Comparison of ENCODE assay signal across 8 cellular contexts in genomic region chr17:59641799-59642484, GRCh38. TPM values are rescaled to one million over a fixed set of nuclear protein-coding genes. Genes with fewer than 3 reads are reported as not detected.
DNase-seq lines count a peak whose midpoint lies in the region; ATAC-seq and TF ChIP-seq lines count a peak whose summit lies in the region.

No MANE protein-coding gene starts in this region.

- H3K36me3 ChIP-seq in A673 (ENCODE audit: insufficient read depth, low read length, poor library complexity, severe bottlenecking) = peaks cover 26% of the 10 kb centered on the region
- peaks cover 9% of the 10 kb centered on the region for H3K36me3 ChIP-seq in brain microvascular endothelial cell (replicated peaks)

- POLR2A ChIA-PET in A673 (lab: Charles Lee; ENCODE audit: low non-redundant PET) = no interaction called here

- in situ Hi-C loops in brain microvascular endothelial cell (cut with HindIII; ENCODE audit: low pct_ligation_motif_present, low sequenced_read_pairs) = no loop called here

- peak overlapping the region; percentile 16 for H3K27ac ChIP-seq in A673 (ENCODE audit: low read depth, low read length, poor library complexity, severe bottlenecking)
- H3K27ac ChIP-seq in brain microvascular endothelial cell = no peak overlapping the region

- H3K4me1 ChIP-seq in A673 (ENCODE audit: insufficient read depth, low read length, poor library complexity, severe bottlenecking) = peaks cover 14% of the 10 kb centered on the region

- H3K27me3 ChIP-seq in A673 (replicated peaks; ENCODE audit: insufficient read depth, low read depth, low read length, poor library complexity) = no peaks in the 10 kb centered on the region
- H3K27me3 ChIP-seq in brain microvascular endothelial cell (replicated peaks) = no peaks in the 10 kb centered on the region

- H3K27ac Mint-ChIP-seq in T-helper 2 cell treated with Interferon-gamma antibody and Interleukin-4, amounts not matched to agents 5 μg/mL and 100 μg/mL, for 36 hours = peak overlapping the region; percentile 69
- peak overlapping the region; percentile 27 for H3K27ac Mint-ChIP-seq in progenitor cell of endocrine pancreas

- peak overlapping the region; percentile 76 for H3K4me3 Mint-ChIP-seq in T-helper 2 cell treated with Interferon-gamma antibody and Interleukin-4, amounts not matched to agents 5 μg/mL and 100 μg/mL, for 36 hours
- no peak overlapping the region for H3K4me3 Mint-ChIP-seq in progenitor cell of endocrine pancreas (ENCODE audit: low read depth)

- no TSS peak for BruUV-seq in A673 (replicated peaks; lab: Mats Ljungman, UMichigan)

- DNase-seq in A673 (ENCODE audit: low spot score) (no peak), GM19238 (ENCODE audit: insufficient read length, low spot score) (peak; percentile 26), progenitor cell of endocrine pancreas (ENCODE audit: low spot score, unreplicated experiment) (no peak), brain microvascular endothelial cell (no peak), NCI-H2107 treated with DMSO at 0.1 percent for 48 hours (lab: John Stamatoyannopoulos, UW; ENCODE audit: unreplicated experiment) (no peak), NCI-H2171 treated with DMSO at 0.1 percent for 48 hours (lab: John Stamatoyannopoulos, UW) (no peak)
- DNase-seq in T-helper 2 cell treated with Interferon-gamma antibody and Interleukin-4, amounts not matched to agents 5 μg/mL and 100 μg/mL, for 36 hours (ENCODE audit: low spot score) = no peak

- no peaks in the 10 kb centered on the region for H3K9me3 Mint-ChIP-seq in T-helper 2 cell treated with Interferon-gamma antibody and Interleukin-4, amounts not matched to agents 5 μg/mL and 100 μg/mL, for 36 hours
- no peaks in the 10 kb centered on the region for H3K9me3 Mint-ChIP-seq in progenitor cell of endocrine pancreas (ENCODE audit: low read depth)

- no peaks in the 10 kb centered on the region for H3K9me3 ChIP-seq in A673 (ENCODE audit: low read depth, low read length, poor library complexity, severe bottlenecking)

- ATAC-seq in HG03135 (IDR thresholded peaks at IDR 0.05; ENCODE audit: unreplicated experiment) = peak; percentile 71

- peaks cover 34% of the 10 kb centered on the region for H3K4me1 Mint-ChIP-seq in T-helper 2 cell treated with Interferon-gamma antibody and Interleukin-4, amounts not matched to agents 5 μg/mL and 100 μg/mL, for 36 hours (ENCODE audit: low read depth)
- peaks cover 21% of the 10 kb centered on the region for H3K4me1 Mint-ChIP-seq in progenitor cell of endocrine pancreas (ENCODE audit: low read depth)

- peaks cover 10% of the 10 kb centered on the region for H3K36me3 Mint-ChIP-seq in T-helper 2 cell treated with Interferon-gamma antibody and Interleukin-4, amounts not matched to agents 5 μg/mL and 100 μg/mL, for 36 hours (ENCODE audit: low read depth)
- H3K36me3 Mint-ChIP-seq in progenitor cell of endocrine pancreas (ENCODE audit: insufficient read depth) = peaks cover 8% of the 10 kb centered on the region

- intact Hi-C loops in A673 (cut with micrococcal nuclease; ENCODE audit: unreplicated experiment) = no loop called here

- no peak for TF ChIP-seq CTCF in A673 (conservative IDR thresholded peaks at IDR 0.05; ENCODE audit: low read depth, low read length)
- no peak for TF ChIP-seq CTCF in progenitor cell of endocrine pancreas (IDR thresholded peaks at IDR 0.05; ENCODE audit: unreplicated experiment)
- no peak for TF ChIP-seq CTCF in brain microvascular endothelial cell (IDR thresholded peaks at IDR 0.05; ENCODE audit: low read depth, low read length, missing control alignments)

- H3K4me3 ChIP-seq in A673 (ENCODE audit: low read depth, low read length, poor library complexity, severe bottlenecking) (no peak overlapping the region), brain microvascular endothelial cell (ENCODE audit: low read depth, low read length) (no peak overlapping the region)

- CTCF ChIA-PET in A673 (lab: Charles Lee) = no interaction called here

- H3K27me3 Mint-ChIP-seq in T-helper 2 cell treated with Interferon-gamma antibody and Interleukin-4, amounts not matched to agents 5 μg/mL and 100 μg/mL, for 36 hours (ENCODE audit: low read depth) = no peaks in the 10 kb centered on the region
- no peaks in the 10 kb centered on the region for H3K27me3 Mint-ChIP-seq in progenitor cell of endocrine pancreas

RNA-seq across cellular contexts. Expression of gene CLTC, which starts 22.2 kb away (rescaled TPM):
- total RNA-seq in A673 (2021) (313 and 321 TPM in 2 replicates), progenitor cell of endocrine pancreas (185 and 195 TPM in 2 replicates)
